Comparison of ENCODE assay signal across 17 cellular contexts in the genomic region with DNA sequence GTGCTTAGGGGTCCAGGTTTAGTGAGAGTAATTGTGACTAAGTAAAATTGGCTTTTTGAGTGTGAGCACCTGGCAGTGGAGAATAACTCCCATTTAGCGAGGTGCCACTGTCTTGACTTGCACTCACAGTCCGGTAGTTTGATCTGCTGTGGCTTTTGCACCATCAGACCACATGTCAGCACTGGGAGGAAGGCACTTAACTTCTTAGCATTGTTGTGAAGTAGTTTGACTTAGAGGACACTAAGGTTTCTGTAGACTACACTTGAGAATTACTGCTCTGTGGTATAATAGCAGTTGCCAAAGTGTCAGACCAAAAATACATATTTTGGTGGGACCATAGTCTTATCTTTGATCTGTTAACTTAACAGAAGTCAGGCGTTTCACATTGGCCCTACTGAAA.
A peak's percentile ranks its signal among the peaks of the same experiment; 100 is the strongest.
DNase-seq lines count a peak whose midpoint lies in the region; ATAC-seq lines count a peak whose summit lies in the region.
"Had no signal": no experiment of that assay in that cellular context is flagged by ENCODE, and none has a peak within 500 bp of the region (broad histone marks: within the 10 kb centered on the region; RNA-seq: fewer than 3 reads in every experiment).

No MANE protein-coding gene starts in this region.

- H3K36me3 Mint-ChIP-seq in activated T-cell treated with anti-CD3 and anti-CD28 coated beads, Interleukin-2, amount 50 U/mL, for 72 hours (ENCODE audit: insufficient read depth in 2 of 2): peaks cover 3 to 4% of the 10 kb centered on the region in 2 donors
- peaks cover 22% of the 10 kb centered on the region for H3K36me3 Mint-ChIP-seq in T-cell
- H3K36me3 Mint-ChIP-seq in naive thymus-derived CD4-positive, alpha-beta T cell: peaks cover 0 to 35% (median 5%) of the 10 kb centered on the region in 5 donors

- ATAC-seq in activated T-cell treated with anti-CD3 and anti-CD28 coated beads, Interleukin-2, amount 50 U/mL, for 72 hours (replicated peaks in 1 of 2): no peak
- ATAC-seq in T-cell (replicated peaks in 1 of 4): peak in 1 of 4 experiments; percentile 19
- peak; percentile 57 for ATAC-seq in naive thymus-derived CD4-positive, alpha-beta T cell
- ATAC-seq in GM18870 (IDR thresholded peaks at IDR 0.05; ENCODE audit: unreplicated experiment): no peak
- ATAC-seq: HepG2 had no signal

- H3K4me1 Mint-ChIP-seq in activated T-cell treated with anti-CD3 and anti-CD28 coated beads, Interleukin-2, amount 50 U/mL, for 72 hours (ENCODE audit: low read depth): peaks cover 5% of the 10 kb centered on the region
- peaks cover 5 to 13% (median 7%) of the 10 kb centered on the region in 3 donors for H3K4me1 Mint-ChIP-seq in T-cell
- peaks cover 1 to 17% (median 6%) of the 10 kb centered on the region in 7 donors for H3K4me1 Mint-ChIP-seq in naive thymus-derived CD4-positive, alpha-beta T cell

- no peaks in the 10 kb centered on the region for H3K27me3 ChIP-seq in naive thymus-derived CD4-positive, alpha-beta T cell (ENCODE audit: control insufficient read depth in 2 of 2, insufficient read depth in 2 of 2, low read length in 2 of 2)

- no peak overlapping the region for H3K4me3 ChIP-seq in naive thymus-derived CD4-positive, alpha-beta T cell (ENCODE audit: low read length)

- no peak overlapping the region for H3K27ac ChIP-seq in naive thymus-derived CD4-positive, alpha-beta T cell (ENCODE audit: low read depth, low read length)

- peaks cover under 1 to 7% of the 10 kb centered on the region in 2 donors for H3K4me1 ChIP-seq in naive thymus-derived CD4-positive, alpha-beta T cell (ENCODE audit: control insufficient read depth in 2 of 2, insufficient read depth in 2 of 2, low read length in 2 of 2)

- DNase-seq in activated T-cell treated with anti-CD3 and anti-CD28 coated beads, Interleukin-2, amount 50 U/mL, for 72 hours: no peak
- no peak for DNase-seq in activated T-cell treated with anti-CD3 and anti-CD28 coated beads, Interleukin-2, amount 50 U/mL, for 48 hours
- DNase-seq in T-cell (no peak), posterior cingulate gyrus (no peak), NCI-H510A treated with DMSO at 0.1 percent for 48 hours (lab: John Stamatoyannopoulos, UW) (no peak)
- DNase-seq in naive thymus-derived CD4-positive, alpha-beta T cell: no peak
- DNase-seq: C1 segment of cervical spinal cord; CD4-positive, alpha-beta T cell; COR-L47; DMS153; DMS79 treated with DMSO at 0.1 percent for 48 hours; EL; HCEC 1CT; HFFc6 had no signal

- H3K4me3 Mint-ChIP-seq in activated T-cell treated with anti-CD3 and anti-CD28 coated beads, Interleukin-2, amount 50 U/mL, for 72 hours: no peak overlapping the region
- H3K4me3 Mint-ChIP-seq in T-cell: no peak overlapping the region
- no peak overlapping the region for H3K4me3 Mint-ChIP-seq in naive thymus-derived CD4-positive, alpha-beta T cell
- H3K4me3 Mint-ChIP-seq: B cell; CD4-positive, alpha-beta T cell; HFFc6 had no signal

- POLR2A ChIA-PET in T-cell (lab: Charles Lee): no interaction called here
- POLR2A ChIA-PET in naive thymus-derived CD4-positive, alpha-beta T cell (lab: Charles Lee): no interaction called here

- no peaks in the 10 kb centered on the region for H3K9me3 Mint-ChIP-seq in activated T-cell treated with anti-CD3 and anti-CD28 coated beads, Interleukin-2, amount 50 U/mL, for 72 hours
- H3K9me3 Mint-ChIP-seq in T-cell: no peaks in the 10 kb centered on the region
- peaks cover 0 to 3% (median 0%) of the 10 kb centered on the region in 11 donors for H3K9me3 Mint-ChIP-seq in naive thymus-derived CD4-positive, alpha-beta T cell
- H3K9me3 Mint-ChIP-seq: CD4-positive, alpha-beta T cell; HFFc6 had no signal

- intact Hi-C loops in naive thymus-derived CD4-positive, alpha-beta T cell (cut with micrococcal nuclease): no loop called here
- intact Hi-C loops in posterior cingulate gyrus (cut with DNase I): no loop called here

- no peaks in the 10 kb centered on the region for H3K9me3 ChIP-seq in naive thymus-derived CD4-positive, alpha-beta T cell (ENCODE audit: control insufficient read depth in 2 of 3, low read length in 3 of 3)

- peaks cover 0 to 44% (median 3%) of the 10 kb centered on the region in 3 experiments for H3K36me3 ChIP-seq in naive thymus-derived CD4-positive, alpha-beta T cell (ENCODE audit: control insufficient read depth in 2 of 3, insufficient read depth in 3 of 3, low read length in 3 of 3)

- CTCF ChIA-PET in T-cell (lab: Charles Lee): interaction anchor here in 1 of 2 donors (0.9 kb wide), 1 partner anchor 8 kb away, joined by 3 read pairs; no protein-coding TSS in a partner anchor
- CTCF ChIA-PET in naive thymus-derived CD4-positive, alpha-beta T cell (lab: Charles Lee): no interaction called here

- no peaks in the 10 kb centered on the region for H3K27me3 Mint-ChIP-seq in activated T-cell treated with anti-CD3 and anti-CD28 coated beads, Interleukin-2, amount 50 U/mL, for 72 hours (ENCODE audit: low read depth)
- no peaks in the 10 kb centered on the region for H3K27me3 Mint-ChIP-seq in T-cell
- H3K27me3 Mint-ChIP-seq in naive thymus-derived CD4-positive, alpha-beta T cell: no peaks in the 10 kb centered on the region
- H3K27me3 Mint-ChIP-seq: B cell; CD4-positive, alpha-beta T cell had no signal

- peak overlapping the region; percentile 28 for H3K27ac Mint-ChIP-seq in activated T-cell treated with anti-CD3 and anti-CD28 coated beads, Interleukin-2, amount 50 U/mL, for 72 hours
- peak overlapping the region; percentile 16 to 46 for H3K27ac Mint-ChIP-seq in T-cell
- H3K27ac Mint-ChIP-seq in naive thymus-derived CD4-positive, alpha-beta T cell: peak overlapping the region in 3 of 9 donors; percentile 8 to 28 (median 24)
- H3K27ac Mint-ChIP-seq: B cell; CD4-positive, alpha-beta T cell; HFFc6 had no signal
